ENCODE assay signal across 8 cellular contexts in the genomic region with DNA sequence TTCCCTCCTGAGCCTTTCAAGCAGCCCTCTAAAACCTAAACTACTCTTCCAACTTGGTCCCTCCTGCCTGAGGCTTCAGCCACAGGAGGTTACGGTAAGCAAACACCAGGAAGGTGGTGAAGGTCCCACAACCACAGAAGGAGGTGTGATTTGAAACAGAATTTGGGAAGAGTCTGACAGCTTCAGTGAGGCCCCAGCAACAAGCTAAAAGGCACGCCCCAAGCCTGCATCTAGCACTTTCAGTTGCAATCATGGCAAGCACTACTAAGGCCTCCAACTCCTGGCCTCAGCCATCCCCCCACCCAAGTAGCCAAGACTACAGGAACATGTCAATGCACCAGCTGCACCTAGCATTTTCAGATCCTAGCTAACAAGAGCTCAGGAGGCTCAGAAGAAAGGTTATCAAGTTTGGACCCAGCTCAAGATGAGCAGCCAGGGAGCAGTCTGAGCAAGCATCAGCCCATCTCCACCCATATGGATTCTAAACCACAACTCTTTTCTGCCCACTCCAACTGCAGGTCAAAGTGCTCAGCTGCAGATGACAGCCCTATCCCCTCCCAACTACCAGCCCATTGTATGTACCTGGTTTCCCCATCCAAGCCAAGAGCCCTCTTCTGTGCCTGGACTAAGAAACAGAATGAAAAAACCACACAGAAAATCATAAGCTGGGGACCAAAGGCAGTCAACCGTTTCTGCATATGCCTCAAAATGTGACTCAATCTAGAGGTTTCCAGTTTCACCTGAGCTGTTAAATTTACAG. TPM values are rescaled to one million over a fixed set of nuclear protein-coding genes. Genes with fewer than 3 reads are reported as not detected.
DNase-seq lines count a peak whose midpoint lies in the region; ATAC-seq, FAIRE-seq and TF ChIP-seq lines count a peak whose summit lies in the region.

No MANE protein-coding gene starts in this region.

- H3K4me1 ChIP-seq in keratinocyte (ENCODE audit: control insufficient read depth, extremely low read depth, insufficient read depth, low read length) (peaks cover 93% of the 10 kb centered on the region), thyroid gland (peaks cover 61 to 71% of the 10 kb centered on the region in 2 donors)

- no peaks in the 10 kb centered on the region for H3K27me3 Mint-ChIP-seq in activated CD4-positive, alpha-beta T cell treated with anti-CD3 and anti-CD28 coated beads, Interleukin-2, amount 10 ng/mL, durations not matched to agents 24 days and 14 days
- no peaks in the 10 kb centered on the region for H3K27me3 Mint-ChIP-seq in activated T-cell treated with anti-CD3 and anti-CD28 coated beads, Interleukin-2, amount 50 U/mL, for 72 hours (ENCODE audit: low read depth)

- peaks cover 7% of the 10 kb centered on the region for H4K20me1 ChIP-seq in keratinocyte (ENCODE audit: control insufficient read depth, extremely low read depth, insufficient read depth, low read length)

- H3K36me3 Mint-ChIP-seq in activated CD4-positive, alpha-beta T cell treated with anti-CD3 and anti-CD28 coated beads, Interleukin-2, amount 10 ng/mL, durations not matched to agents 24 days and 14 days (ENCODE audit: low read depth), result peaks cover 52% of the 10 kb centered on the region
- H3K36me3 Mint-ChIP-seq in activated T-cell treated with anti-CD3 and anti-CD28 coated beads, Interleukin-2, amount 50 U/mL, for 72 hours (ENCODE audit: insufficient read depth in 2 of 2), result peaks cover 4 to 14% of the 10 kb centered on the region in 2 donors

- peak overlapping the region; percentile 98 for H3K27ac Mint-ChIP-seq in activated CD4-positive, alpha-beta T cell treated with anti-CD3 and anti-CD28 coated beads, Interleukin-2, amount 10 ng/mL, durations not matched to agents 24 days and 14 days
- H3K27ac Mint-ChIP-seq in activated T-cell treated with anti-CD3 and anti-CD28 coated beads, Interleukin-2, amount 50 U/mL, for 72 hours, result peak overlapping the region; percentile 85

- peaks cover 82% of the 10 kb centered on the region for H3K4me1 Mint-ChIP-seq in activated CD4-positive, alpha-beta T cell treated with anti-CD3 and anti-CD28 coated beads, Interleukin-2, amount 10 ng/mL, durations not matched to agents 24 days and 14 days
- peaks cover 94% of the 10 kb centered on the region for H3K4me1 Mint-ChIP-seq in activated T-cell treated with anti-CD3 and anti-CD28 coated beads, Interleukin-2, amount 50 U/mL, for 72 hours (ENCODE audit: low read depth)

- peak overlapping the region; percentile 91 for H3K27ac ChIP-seq in keratinocyte (ENCODE audit: control insufficient read depth, insufficient read depth, low read length)
- peak overlapping the region; percentile 83 to 96 (median 91) for H3K27ac ChIP-seq in thyroid gland

- WGBS in thyroid gland, 2 donors, result 49 to 63% methylated on average over 3 of the region's 3 CpGs

- no peaks in the 10 kb centered on the region for H3K9me3 ChIP-seq in keratinocyte (ENCODE audit: control insufficient read depth, low read depth, low read length)
- no peaks in the 10 kb centered on the region for H3K9me3 ChIP-seq in thyroid gland

- H3K9ac ChIP-seq in keratinocyte (ENCODE audit: control insufficient read depth, extremely low read depth, insufficient read depth, low read length), result peak overlapping the region; percentile 43

- dilution Hi-C loops in keratinocyte (cut with MboI; ENCODE audit: extremely low pct_ligation_motif_present, low sequenced_read_pairs), result no loop called here

- FAIRE-seq in keratinocyte (lab: Jason Lieb, UNC), result no peak

- H2AFZ ChIP-seq in keratinocyte (ENCODE audit: control insufficient read depth, low read length), result no peak overlapping the region

- H3K36me3 ChIP-seq in keratinocyte (ENCODE audit: control insufficient read depth in 2 of 2, extremely low read depth in 1 of 2, insufficient read depth in 2 of 2, low read length in 2 of 2) (peaks cover 9 to 27% of the 10 kb centered on the region in 2 experiments), thyroid gland (peaks cover 16 to 20% of the 10 kb centered on the region in 2 donors)

- H3K27me3 ChIP-seq in keratinocyte (ENCODE audit: control insufficient read depth, extremely low read depth, insufficient read depth, low read length), result no peaks in the 10 kb centered on the region
- no peaks in the 10 kb centered on the region for H3K27me3 ChIP-seq in thyroid gland

- peak; percentile 94 for DNase-seq in activated CD4-positive, alpha-beta T cell treated with anti-CD3 and anti-CD28 coated beads, Interleukin-2, amount 10 ng/mL, durations not matched to agents 24 days and 14 days
- DNase-seq in activated CD4-positive, alpha-beta T cell treated with anti-CD3 and anti-CD28 coated beads, Interleukin-2, amount 50 U/mL, for 4 hours, result no peak
- peak; percentile 72 to 80 for DNase-seq in activated T-cell treated with anti-CD3 and anti-CD28 coated beads, Interleukin-2, amount 50 U/mL, for 72 hours
- no peak for DNase-seq in keratinocyte (ENCODE audit: low read depth, low spot score)
- DNase-seq in thyroid gland, result no peak

- peak overlapping the region; percentile 78 for H3K4me3 Mint-ChIP-seq in activated CD4-positive, alpha-beta T cell treated with anti-CD3 and anti-CD28 coated beads, Interleukin-2, amount 10 ng/mL, durations not matched to agents 24 days and 14 days
- peak overlapping the region; percentile 80 to 93 for H3K4me3 Mint-ChIP-seq in activated T-cell treated with anti-CD3 and anti-CD28 coated beads, Interleukin-2, amount 50 U/mL, for 72 hours

- TF ChIP-seq CTCF in keratinocyte (optimal IDR thresholded peaks at IDR 0.05 in 1 of 3, IDR thresholded peaks at IDR 0.05 in 1 of 3, conservative IDR thresholded peaks at IDR 0.05 in 1 of 3; ENCODE audit: extremely low read depth in 1 of 3, insufficient read depth in 2 of 3, low read length in 3 of 3), result no peak
- no peak for TF ChIP-seq CTCF in thyroid gland (IDR thresholded peaks at IDR 0.05)

- TF ChIP-seq POLR2A in thyroid gland (IDR thresholded peaks at IDR 0.05), result no peak

- H3K9me1 ChIP-seq in keratinocyte (ENCODE audit: control insufficient read depth, extremely low read depth, insufficient read depth, low read length), result peaks cover 2% of the 10 kb centered on the region

- peaks cover 6% of the 10 kb centered on the region for H3K79me2 ChIP-seq in keratinocyte (ENCODE audit: control insufficient read depth, insufficient read depth, low read length)

- ATAC-seq in HG03460 (IDR thresholded peaks at IDR 0.05; ENCODE audit: unreplicated experiment) (peak; percentile 17), HG02623 (IDR thresholded peaks at IDR 0.05; ENCODE audit: unreplicated experiment) (no peak), GM21367 (IDR thresholded peaks at IDR 0.05; ENCODE audit: unreplicated experiment) (no peak)
- peak; percentile 43 to 52 for ATAC-seq in activated T-cell treated with anti-CD3 and anti-CD28 coated beads, Interleukin-2, amount 50 U/mL, for 72 hours (replicated peaks in 1 of 2)

- peak overlapping the region in 2 of 3 experiments; percentile 40 to 43 for H3K4me3 ChIP-seq in keratinocyte (ENCODE audit: control insufficient read depth in 2 of 3, extremely low read depth in 1 of 3, insufficient read depth in 2 of 3, low read depth in 1 of 3, low read length in 3 of 3)
- H3K4me3 ChIP-seq in thyroid gland (replicated peaks in 1 of 3), result no peak overlapping the region

- intact Hi-C loops in activated CD4-positive, alpha-beta T cell treated with anti-CD3 and anti-CD28 coated beads, Interleukin-2, amount 10 ng/mL, durations not matched to agents 24 days and 14 days (cut with micrococcal nuclease), result loop anchor here (1.0 to 10.0 kb wide), 7 partner anchors 11 to 732 kb away; a partner anchor contains a TSS
- intact Hi-C loops in thyroid gland (cut with DNase I), result no loop called here

- H3K4me2 ChIP-seq in keratinocyte (ENCODE audit: control insufficient read depth, extremely low read depth, insufficient read depth, low read depth, low read length), result peak overlapping the region; percentile 75

- no peaks in the 10 kb centered on the region for H3K9me3 Mint-ChIP-seq in activated CD4-positive, alpha-beta T cell treated with anti-CD3 and anti-CD28 coated beads, Interleukin-2, amount 10 ng/mL, durations not matched to agents 24 days and 14 days
- H3K9me3 Mint-ChIP-seq in activated T-cell treated with anti-CD3 and anti-CD28 coated beads, Interleukin-2, amount 50 U/mL, for 72 hours, result no peaks in the 10 kb centered on the region

RNA-seq across cellular contexts. Expression of a gene that starts 10.4 kb away (rescaled TPM):
- total RNA-seq in activated CD4-positive, alpha-beta T cell treated with anti-CD3 and anti-CD28 coated beads, Interleukin-2, amount 10 ng/mL, durations not matched to agents 24 days and 14 days, result 88.8 and 91.5 TPM in 2 replicates
- 100 to 1,000 TPM in 1 of 2 donors, 10 to 100 TPM in 1; 80.3 to 131 TPM for total RNA-seq in activated T-cell treated with anti-CD3 and anti-CD28 coated beads, Interleukin-2, amount 50 U/mL, for 72 hours
- polyA plus RNA-seq in keratinocyte, result 195 to 220 TPM (median 207 TPM) in 3 replicates
- 177 TPM for polyA plus RNA-seq in keratinocyte (2011; ENCODE audit: low read depth)
- polyA plus RNA-seq in keratinocyte (2011; cell fraction: cytosol; rRNA removed), result 69.0 and 81.5 TPM in 2 replicates
- polyA plus RNA-seq in keratinocyte (2011; cell fraction: nucleus; rRNA removed), result 933 and 1,273 TPM in 2 replicates
- polyA plus RNA-seq in keratinocyte (2012; ENCODE audit: low replicate concordance), result 296 and 367 TPM in 2 replicates
- 503 to 1,127 TPM (median 686 TPM) in 3 replicates for polyA minus RNA-seq in keratinocyte
- 209 TPM for polyA minus RNA-seq in keratinocyte (2011; cell fraction: cytosol; rRNA and poly(A)+ RNA removed)
- polyA minus RNA-seq in keratinocyte (2011; cell fraction: nucleus; rRNA and poly(A)+ RNA removed), result 2,164 and 3,990 TPM in 2 replicates
- 100 to 1,000 TPM; 227 to 400 (median 288) TPM for total RNA-seq in thyroid gland

RNA-seq across cellular contexts. Expression of a gene that starts 16.6 kb away (rescaled TPM):
- 1,271 and 1,309 TPM in 2 replicates for total RNA-seq in activated CD4-positive, alpha-beta T cell treated with anti-CD3 and anti-CD28 coated beads, Interleukin-2, amount 10 ng/mL, durations not matched to agents 24 days and 14 days
- total RNA-seq in activated T-cell treated with anti-CD3 and anti-CD28 coated beads, Interleukin-2, amount 50 U/mL, for 72 hours, result 1,000 to 10,000 TPM; 2,565 to 2,667 TPM
- 1,553 to 1,943 TPM (median 1,735 TPM) in 3 replicates for polyA plus RNA-seq in keratinocyte
- 533 TPM for polyA plus RNA-seq in keratinocyte (2011; ENCODE audit: low read depth)
- polyA plus RNA-seq in keratinocyte (2011; cell fraction: cytosol; rRNA removed), result 1,489 and 2,026 TPM in 2 replicates
- 533 and 561 TPM in 2 replicates for polyA plus RNA-seq in keratinocyte (2011; cell fraction: nucleus; rRNA removed)
- polyA plus RNA-seq in keratinocyte (2012; ENCODE audit: low replicate concordance), result 1,577 and 1,717 TPM in 2 replicates
- 1,076 to 1,632 TPM (median 1,456 TPM) in 3 replicates for polyA minus RNA-seq in keratinocyte
- polyA minus RNA-seq in keratinocyte (2011; cell fraction: cytosol; rRNA and poly(A)+ RNA removed), result 1,594 TPM
- 251 and 310 TPM in 2 replicates for polyA minus RNA-seq in keratinocyte (2011; cell fraction: nucleus; rRNA and poly(A)+ RNA removed)
- 1,000 to 10,000 TPM; 1,334 to 1,814 (median 1,607) TPM for total RNA-seq in thyroid gland

RNA-seq across cellular contexts. Expression of a gene that starts 34.3 kb away (rescaled TPM):
- total RNA-seq in activated CD4-positive, alpha-beta T cell treated with anti-CD3 and anti-CD28 coated beads, Interleukin-2, amount 10 ng/mL, durations not matched to agents 24 days and 14 days, result 45.3 and 50.9 TPM in 2 replicates
- 10 to 100 TPM; 32.8 to 36.8 TPM for total RNA-seq in activated T-cell treated with anti-CD3 and anti-CD28 coated beads, Interleukin-2, amount 50 U/mL, for 72 hours
- polyA plus RNA-seq in keratinocyte, result 10.1 to 12.3 TPM (median 10.5 TPM) in 3 replicates
- polyA plus RNA-seq in keratinocyte (2011; ENCODE audit: low read depth), result 4.3 TPM
- 4.7 and 7.8 TPM in 2 replicates for polyA plus RNA-seq in keratinocyte (2011; cell fraction: cytosol; rRNA removed)
- polyA plus RNA-seq in keratinocyte (2011; cell fraction: nucleus; rRNA removed), result 31.6 and 35.4 TPM in 2 replicates
- 10.6 and 11.7 TPM in 2 replicates for polyA plus RNA-seq in keratinocyte (2012; ENCODE audit: low replicate concordance)
- polyA minus RNA-seq in keratinocyte, result 5.7 to 10.8 TPM (median 9.4 TPM) in 3 replicates
- polyA minus RNA-seq in keratinocyte (2011; cell fraction: cytosol; rRNA and poly(A)+ RNA removed), result 7.5 TPM
- 9.0 and 14.4 TPM in 2 replicates for polyA minus RNA-seq in keratinocyte (2011; cell fraction: nucleus; rRNA and poly(A)+ RNA removed)
- total RNA-seq in thyroid gland, result 10 to 100 TPM; 13.7 to 20.0 (median 16.1) TPM

RNA-seq across cellular contexts. Expression of a gene that starts 44.6 kb away (rescaled TPM):
- 219 and 220 TPM in 2 replicates for total RNA-seq in activated CD4-positive, alpha-beta T cell treated with anti-CD3 and anti-CD28 coated beads, Interleukin-2, amount 10 ng/mL, durations not matched to agents 24 days and 14 days
- 100 to 1,000 TPM; 173 to 241 TPM for total RNA-seq in activated T-cell treated with anti-CD3 and anti-CD28 coated beads, Interleukin-2, amount 50 U/mL, for 72 hours
- 29.4 to 44.3 TPM (median 39.7 TPM) in 3 replicates for polyA plus RNA-seq in keratinocyte
- polyA plus RNA-seq in keratinocyte (2011; ENCODE audit: low read depth), result 36.0 TPM
- 25.2 and 30.6 TPM in 2 replicates for polyA plus RNA-seq in keratinocyte (2011; cell fraction: cytosol; rRNA removed)
- polyA plus RNA-seq in keratinocyte (2011; cell fraction: nucleus; rRNA removed), result 65.7 and 66.8 TPM in 2 replicates
- polyA plus RNA-seq in keratinocyte (2012; ENCODE audit: low replicate concordance), result 49.0 and 96.6 TPM in 2 replicates
- 56.3 to 107 TPM (median 107 TPM) in 3 replicates for polyA minus RNA-seq in keratinocyte
- polyA minus RNA-seq in keratinocyte (2011; cell fraction: cytosol; rRNA and poly(A)+ RNA removed), result 43.5 TPM
- 43.9 and 54.5 TPM in 2 replicates for polyA minus RNA-seq in keratinocyte (2011; cell fraction: nucleus; rRNA and poly(A)+ RNA removed)
- 10 to 100 TPM; 65.3 to 76.7 (median 70.7) TPM for total RNA-seq in thyroid gland

RNA-seq across cellular contexts. Expression of a gene that starts 55.5 kb away (rescaled TPM):
- 161 and 166 TPM in 2 replicates for total RNA-seq in activated CD4-positive, alpha-beta T cell treated with anti-CD3 and anti-CD28 coated beads, Interleukin-2, amount 10 ng/mL, durations not matched to agents 24 days and 14 days
- 100 to 1,000 TPM; 132 to 148 TPM for total RNA-seq in activated T-cell treated with anti-CD3 and anti-CD28 coated beads, Interleukin-2, amount 50 U/mL, for 72 hours
- 13.6 to 15.1 TPM (median 13.6 TPM) in 3 replicates for polyA plus RNA-seq in keratinocyte
- 10.9 TPM for polyA plus RNA-seq in keratinocyte (2011; ENCODE audit: low read depth)
- 5.5 and 6.4 TPM in 2 replicates for polyA plus RNA-seq in keratinocyte (2011; cell fraction: cytosol; rRNA removed)
- 40.3 and 47.3 TPM in 2 replicates for polyA plus RNA-seq in keratinocyte (2011; cell fraction: nucleus; rRNA removed)
- 12.8 and 16.1 TPM in 2 replicates for polyA plus RNA-seq in keratinocyte (2012; ENCODE audit: low replicate concordance)
- 18.4 to 40.8 TPM (median 19.1 TPM) in 3 replicates for polyA minus RNA-seq in keratinocyte
- polyA minus RNA-seq in keratinocyte (2011; cell fraction: cytosol; rRNA and poly(A)+ RNA removed), result 17.3 TPM
- polyA minus RNA-seq in keratinocyte (2011; cell fraction: nucleus; rRNA and poly(A)+ RNA removed), result 9.6 and 10.6 TPM in 2 replicates
- 10 to 100 TPM; 28.3 to 58.0 (median 46.6) TPM for total RNA-seq in thyroid gland

Comparison
In these comparisons a context has a peak if more than half of its experiments do, and no peak if none do; other contexts are left out.
1. DNase-seq: peak in activated CD4-positive, alpha-beta T cell treated with anti-CD3 and anti-CD28 coated beads, Interleukin-2, amount 10 ng/mL, durations not matched to agents 24 days and 14 days (single experiment) and activated T-cell treated with anti-CD3 and anti-CD28 coated beads, Interleukin-2, amount 50 U/mL, for 72 hours (2 of 2); none in activated CD4-positive, alpha-beta T cell treated with anti-CD3 and anti-CD28 coated beads, Interleukin-2, amount 50 U/mL, for 4 hours (0 of 2), keratinocyte (single experiment) and thyroid gland (0 of 2).
2. ATAC-seq: peak in HG03460 (single experiment) and activated T-cell treated with anti-CD3 and anti-CD28 coated beads, Interleukin-2, amount 50 U/mL, for 72 hours (2 of 2); none in HG02623 (single experiment) and GM21367 (single experiment).
3. H3K4me3 ChIP-seq: peak in keratinocyte (2 of 3); none in thyroid gland (0 of 3).